2 cellular contexts compared by ENCODE assay signal in genomic region chr9:84045481-84046097, GRCh38.
TF ChIP-seq lines count a peak whose summit lies in the region.

No MANE protein-coding gene starts in this region.

TF ChIP-seq in GM23338, 12 proteins besides CTCF, POLR2A, EP300 and RAD21:
- TF ChIP-seq REST (IDR thresholded peaks at IDR 0.05; ENCODE audit: unreplicated experiment) (no peak), ZNF462 (CRISPR knock-in tag; IDR thresholded peaks at IDR 0.05) (no peak), CREB1 (CRISPR knock-in tag; IDR thresholded peaks at IDR 0.05; ENCODE audit: low read depth) (no peak), STAT1 (IDR thresholded peaks at IDR 0.05; ENCODE audit: unreplicated experiment) (no peak), EZH2 (IDR thresholded peaks at IDR 0.05; ENCODE audit: low read depth, unreplicated experiment) (no peak), ZNF331 (CRISPR knock-in tag; IDR thresholded peaks at IDR 0.05; ENCODE audit: low read depth) (no peak), ETS1 (IDR thresholded peaks at IDR 0.05) (no peak), NANOG (IDR thresholded peaks at IDR 0.05; ENCODE audit: borderline replicate concordance) (no peak), EZH2phosphoT487 (IDR thresholded peaks at IDR 0.05; ENCODE audit: unreplicated experiment) (no peak), POLR2AphosphoS5 (IDR thresholded peaks at IDR 0.05; ENCODE audit: low read depth) (no peak)

TF ChIP-seq in HepG2, 621 proteins besides CTCF, POLR2A, EP300 and RAD21 (continued from another document):
- no peak for TF ChIP-seq ZEB1 (IDR thresholded peaks at IDR 0.05; ENCODE audit: insufficient replicate concordance, low read depth)
- TF ChIP-seq SALL1 (CRISPR knock-in tag; IDR thresholded peaks at IDR 0.05) = 0 out of 2 replicates have a peak, but pooled peaks have one; percentile 31
- TF ChIP-seq PAXIP1 (CRISPR knock-in tag; conservative IDR thresholded peaks at IDR 0.05) = peak; percentile 35; the same call in 1 of the 2 replicates
TF ChIP-seq in HepG2: peak in this region for 8.
